1 cellular context compared by ENCODE assay signal in genomic region chr5:176553260-176554085, GRCh38.
TF ChIP-seq lines count a peak whose summit lies in the region.

No MANE protein-coding gene starts in this region.

TF ChIP-seq in HCT116, 20 proteins besides CTCF, POLR2A, EP300 and RAD21 (continued from another document):
- TF ChIP-seq, protein P1, sequence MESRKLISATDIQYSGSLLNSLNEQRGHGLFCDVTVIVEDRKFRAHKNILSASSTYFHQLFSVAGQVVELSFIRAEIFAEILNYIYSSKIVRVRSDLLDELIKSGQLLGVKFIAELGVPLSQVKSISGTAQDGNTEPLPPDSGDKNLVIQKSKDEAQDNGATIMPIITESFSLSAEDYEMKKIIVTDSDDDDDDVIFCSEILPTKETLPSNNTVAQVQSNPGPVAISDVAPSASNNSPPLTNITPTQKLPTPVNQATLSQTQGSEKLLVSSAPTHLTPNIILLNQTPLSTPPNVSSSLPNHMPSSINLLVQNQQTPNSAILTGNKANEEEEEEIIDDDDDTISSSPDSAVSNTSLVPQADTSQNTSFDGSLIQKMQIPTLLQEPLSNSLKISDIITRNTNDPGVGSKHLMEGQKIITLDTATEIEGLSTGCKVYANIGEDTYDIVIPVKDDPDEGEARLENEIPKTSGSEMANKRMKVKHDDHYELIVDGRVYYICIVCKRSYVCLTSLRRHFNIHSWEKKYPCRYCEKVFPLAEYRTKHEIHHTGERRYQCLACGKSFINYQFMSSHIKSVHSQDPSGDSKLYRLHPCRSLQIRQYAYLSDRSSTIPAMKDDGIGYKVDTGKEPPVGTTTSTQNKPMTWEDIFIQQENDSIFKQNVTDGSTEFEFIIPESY (IDR thresholded peaks at IDR 0.05; ENCODE audit: extremely low read depth, insufficient replicate concordance, low read length), result no peak
- peak; percentile 23; the same call in 1 of the 2 replicates for TF ChIP-seq SP1 (IDR thresholded peaks at IDR 0.05; ENCODE audit: low read depth)
- no peak for TF ChIP-seq CBX3 (IDR thresholded peaks at IDR 0.05; ENCODE audit: low read depth)
- no peak for TF ChIP-seq ZNF274 (IDR thresholded peaks at IDR 0.05; ENCODE audit: low read depth, low read length)
- peak; percentile 90 for TF ChIP-seq FOSL1 (IDR thresholded peaks at IDR 0.05; ENCODE audit: low read depth)
- no peak for TF ChIP-seq ELF1 (IDR thresholded peaks at IDR 0.05; ENCODE audit: borderline replicate concordance, low read depth)
- TF ChIP-seq MAX (IDR thresholded peaks at IDR 0.05), result peak; percentile 5; the same call in 1 of the 2 replicates
- peak; percentile 24; the same call in 1 of the 2 replicates for TF ChIP-seq POLR2AphosphoS5 (IDR thresholded peaks at IDR 0.05; ENCODE audit: low read depth, low read length)
- no peak for TF ChIP-seq SRF (IDR thresholded peaks at IDR 0.05; ENCODE audit: low read depth)
- no peak for TF ChIP-seq YY1 (IDR thresholded peaks at IDR 0.05; ENCODE audit: extremely low read depth, insufficient replicate concordance, low read depth, low read length)
- TF ChIP-seq JUND (IDR thresholded peaks at IDR 0.05), result peak; percentile 66
